Comparison of ENCODE assay signal across 8 cellular contexts in the genomic region with DNA sequence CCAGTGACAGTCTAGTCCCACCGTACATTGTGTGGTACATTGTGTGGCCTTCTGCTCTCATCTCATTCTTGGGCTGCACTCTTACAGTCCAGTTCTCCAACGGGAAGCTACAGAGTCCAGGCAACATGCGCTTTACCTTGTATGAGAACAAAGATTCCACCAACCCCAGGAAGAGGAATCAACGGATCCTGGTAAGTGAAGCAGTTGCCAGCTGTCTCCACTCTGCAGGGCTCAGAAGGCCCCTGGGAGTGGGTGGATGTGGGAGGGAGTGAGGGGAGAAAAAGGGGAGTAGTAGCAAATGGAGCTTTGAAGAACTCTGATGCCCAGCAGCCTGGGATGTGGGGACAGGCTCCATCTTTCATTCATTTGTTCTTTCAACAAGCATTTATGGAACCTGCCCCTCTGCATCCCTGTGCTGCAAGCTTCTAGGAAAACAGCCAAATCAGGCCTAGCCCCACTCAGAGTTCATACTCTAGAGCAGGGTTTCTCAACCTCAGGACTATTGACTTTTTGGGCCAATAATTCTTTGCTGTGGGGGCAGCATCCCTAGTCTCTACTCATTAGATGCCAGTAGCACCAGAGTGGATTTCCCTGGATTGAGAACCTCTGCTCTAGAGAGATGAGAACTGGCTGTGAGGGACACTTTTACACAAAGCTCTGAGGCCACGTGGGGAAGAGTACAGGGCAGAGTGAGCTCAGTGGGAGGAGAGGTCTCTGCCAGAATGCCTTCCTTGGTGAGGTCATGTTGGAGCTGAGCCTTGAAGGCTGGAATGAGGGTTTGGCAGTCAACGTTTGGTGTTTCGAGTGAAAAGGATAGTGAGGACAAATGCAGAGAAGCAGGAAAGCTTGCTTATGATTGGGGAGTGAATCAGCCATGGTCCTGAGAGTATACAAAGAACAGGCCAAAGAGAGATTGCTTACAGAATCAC. TPM values are rescaled to one million over a fixed set of nuclear protein-coding genes. Genes with fewer than 3 reads are reported as not detected.
DNase-seq lines count a peak whose midpoint lies in the region; ATAC-seq, FAIRE-seq and TF ChIP-seq lines count a peak whose summit lies in the region.

No MANE protein-coding gene starts in this region.

- peak overlapping the region; percentile 50 for H2AFZ ChIP-seq in astrocyte (ENCODE audit: low read depth, low read length)

- H3K27ac ChIP-seq in CD8-positive, alpha-beta memory T cell (ENCODE audit: low read depth, low read length): peak overlapping the region; percentile 84
- H3K27ac ChIP-seq in astrocyte (ENCODE audit: low read depth, low read length): peak overlapping the region; percentile 78

- peaks cover 19% of the 10 kb centered on the region for H4K20me1 ChIP-seq in astrocyte (ENCODE audit: insufficient read depth, low read length)

- H3K27me3 ChIP-seq in CD8-positive, alpha-beta memory T cell (ENCODE audit: insufficient read depth, low read length, poor library complexity, severe bottlenecking): no peaks in the 10 kb centered on the region
- no peaks in the 10 kb centered on the region for H3K27me3 ChIP-seq in astrocyte (ENCODE audit: insufficient read depth, low read length)
- no peaks in the 10 kb centered on the region for H3K27me3 ChIP-seq in skeletal muscle satellite cell (ENCODE audit: control insufficient read depth, insufficient read depth, low read length)

- peak; percentile 62 for FAIRE-seq in astrocyte (lab: Jason Lieb, UNC)

- DNase-seq in CD8-positive, alpha-beta memory T cell: no peak
- DNase-seq in KBM-7 (peak; percentile 34), astrocyte (ENCODE audit: low read depth) (peak; percentile 96), NCI-H1105 (lab: John Stamatoyannopoulos, UW) (no peak)

- TF ChIP-seq CTCF in astrocyte (IDR thresholded peaks at IDR 0.05; ENCODE audit: insufficient read depth, low read depth, low read length): no peak

- H3K4me3 ChIP-seq in CD8-positive, alpha-beta memory T cell (ENCODE audit: low read length): peak overlapping the region; percentile 77
- H3K4me3 ChIP-seq in astrocyte (ENCODE audit: insufficient read depth, low read depth, low read length): peak overlapping the region; percentile 84
- peak overlapping the region; percentile 86 for H3K4me3 ChIP-seq in iPS-11a (ENCODE audit: low read depth, low read length)
- peak overlapping the region; percentile 84 for H3K4me3 ChIP-seq in skeletal muscle satellite cell (ENCODE audit: low read length)

- H3K27me3 Mint-ChIP-seq in CD8-positive, alpha-beta memory T cell: peaks cover 0 to 1% of the 10 kb centered on the region in 2 donors
- H3K27me3 Mint-ChIP-seq in astrocyte (ENCODE audit: low read depth, unreplicated experiment): no peaks in the 10 kb centered on the region

- no peaks in the 10 kb centered on the region for H3K9me3 ChIP-seq in CD8-positive, alpha-beta memory T cell (ENCODE audit: low read length)
- H3K9me3 ChIP-seq in astrocyte (ENCODE audit: insufficient read depth, low read depth, low read length) (no peaks in the 10 kb centered on the region), skeletal muscle satellite cell (replicated peaks; ENCODE audit: low read length) (no peaks in the 10 kb centered on the region)

- ATAC-seq in GM21825 (IDR thresholded peaks at IDR 0.05; ENCODE audit: unreplicated experiment) (no peak), GM19023 (IDR thresholded peaks at IDR 0.05; ENCODE audit: unreplicated experiment) (no peak)

- peaks cover 4 to 50% (median 8%) of the 10 kb centered on the region in 3 donors for H3K36me3 Mint-ChIP-seq in CD8-positive, alpha-beta memory T cell
- peaks cover 6% of the 10 kb centered on the region for H3K36me3 Mint-ChIP-seq in astrocyte (ENCODE audit: low read depth, unreplicated experiment)

- POLR2A ChIA-PET in CD8-positive, alpha-beta memory T cell (lab: Charles Lee): interaction anchor here (1.8 to 2.0 kb wide), 2 partner anchors 21 to 105 kb away, joined by 9 to 23 read pairs; partner anchors contain the start of genes TOMM5 and ZBTB5

- H3K4me1 Mint-ChIP-seq in CD8-positive, alpha-beta memory T cell: peaks cover 42 to 53% (median 52%) of the 10 kb centered on the region in 3 donors
- peaks cover 14% of the 10 kb centered on the region for H3K4me1 Mint-ChIP-seq in astrocyte (ENCODE audit: low read depth, unreplicated experiment)

- H3K27ac Mint-ChIP-seq in CD8-positive, alpha-beta memory T cell: peak overlapping the region; percentile 81 to 99 (median 95)
- H3K27ac Mint-ChIP-seq in astrocyte (ENCODE audit: unreplicated experiment): peak overlapping the region; percentile 88

- in situ Hi-C loops in KBM-7 (cut with MboI; ENCODE audit: low pct_unique_long_range_greater_than_20kb, low sequenced_read_pairs): no loop called here

- peaks cover 19% of the 10 kb centered on the region for H3K4me1 ChIP-seq in CD8-positive, alpha-beta memory T cell (ENCODE audit: insufficient read depth, low read length)
- H3K4me1 ChIP-seq in astrocyte (ENCODE audit: insufficient read depth, low read length) (peaks cover 27% of the 10 kb centered on the region), skeletal muscle satellite cell (ENCODE audit: control insufficient read depth, insufficient read depth, low read length) (peaks cover 24% of the 10 kb centered on the region)

- peak overlapping the region; percentile 94 for H3K9ac ChIP-seq in astrocyte (ENCODE audit: low read length)
- peak overlapping the region; percentile 87 for H3K9ac ChIP-seq in skeletal muscle satellite cell (ENCODE audit: low read depth, low read length)

- CTCF ChIA-PET in CD8-positive, alpha-beta memory T cell (lab: Charles Lee): interaction anchor here (1.2 to 2.1 kb wide), 4 partner anchors 9 to 75 kb away, joined by 3 to 6 read pairs (median 4); no protein-coding TSS in a partner anchor

- H3K4me3 Mint-ChIP-seq in CD8-positive, alpha-beta memory T cell: peak overlapping the region; percentile 91 to 98 (median 95)
- peak overlapping the region; percentile 94 for H3K4me3 Mint-ChIP-seq in astrocyte (ENCODE audit: unreplicated experiment)

- peaks cover 4% of the 10 kb centered on the region for H3K36me3 ChIP-seq in CD8-positive, alpha-beta memory T cell (ENCODE audit: insufficient read depth, low read length)
- H3K36me3 ChIP-seq in astrocyte (ENCODE audit: insufficient read depth, low read length) (peaks cover 28% of the 10 kb centered on the region), skeletal muscle satellite cell (ENCODE audit: insufficient read depth, low read length) (peaks cover 25% of the 10 kb centered on the region)

- H3K4me2 ChIP-seq in astrocyte (ENCODE audit: low read length) (peak overlapping the region; percentile 98), skeletal muscle satellite cell (ENCODE audit: low read length) (peak overlapping the region; percentile 97)

- no peaks in the 10 kb centered on the region for H3K9me3 Mint-ChIP-seq in CD8-positive, alpha-beta memory T cell
- H3K9me3 Mint-ChIP-seq in astrocyte (ENCODE audit: unreplicated experiment): no peaks in the 10 kb centered on the region

- peaks cover 49% of the 10 kb centered on the region for H3K79me2 ChIP-seq in astrocyte (ENCODE audit: insufficient read depth, low read length)

RNA-seq across cellular contexts. Expression of gene POLR1E, which starts 1.1 kb away (rescaled TPM):
- total RNA-seq in CD8-positive, alpha-beta memory T cell: 10 to 100 TPM; 82.5 to 84.6 TPM
- 21.4 TPM for polyA plus RNA-seq in CD8-positive, alpha-beta memory T cell
- total RNA-seq in astrocyte: 20.5 and 23.2 TPM in 2 replicates
- 55.7 and 61.9 TPM in 2 replicates for total RNA-seq in skeletal muscle satellite cell (2012; rRNA removed)

RNA-seq across cellular contexts. Expression of gene ZBTB5, which starts 21.6 kb away (rescaled TPM):
- 1 to 10 TPM; 7.0 to 7.9 TPM for total RNA-seq in CD8-positive, alpha-beta memory T cell
- 0.81 TPM for polyA plus RNA-seq in CD8-positive, alpha-beta memory T cell
- 11.3 and 12.3 TPM in 2 replicates for total RNA-seq in astrocyte
- 4.2 and 4.6 TPM in 2 replicates for total RNA-seq in skeletal muscle satellite cell (2012; rRNA removed)

Comparison
In these comparisons a context has a peak if more than half of its experiments do, and no peak if none do; other contexts are left out.
1. DNase-seq: peak in KBM-7 (single experiment) and astrocyte (single experiment); none in CD8-positive, alpha-beta memory T cell (0 of 5) and NCI-H1105 (single experiment).
2. Peak in every context shown above with its lines, with median percentiles within 50 percentile points of each other: H3K4me3 ChIP-seq.